Comparison of ENCODE assay signal across 21 cellular contexts in the genomic region with DNA sequence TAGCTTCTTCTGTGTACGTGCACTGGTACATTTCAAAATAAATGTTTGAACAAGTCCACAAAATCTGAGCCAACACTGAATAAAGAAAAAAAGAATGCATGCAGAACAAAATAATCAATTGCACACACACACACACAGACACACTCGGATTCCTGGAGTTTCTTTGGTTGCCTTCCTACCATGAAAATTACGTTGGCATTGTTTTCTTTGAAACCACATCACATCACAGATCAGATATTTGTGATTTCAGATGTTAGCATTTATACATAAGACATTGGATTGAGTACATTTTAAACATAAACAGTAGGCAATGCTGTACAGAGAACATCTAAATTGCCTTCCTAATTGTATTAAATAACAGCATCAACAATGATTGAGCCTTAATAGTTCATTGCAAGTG.
"Had no signal": no experiment of that assay in that cellular context is flagged by ENCODE, and none has a peak within 500 bp of the region (broad histone marks: within the 10 kb centered on the region; RNA-seq: fewer than 3 reads in every experiment).

No MANE protein-coding gene starts in this region.

- H3K27me3 Mint-ChIP-seq: activated CD4-positive, alpha-beta T cell treated with anti-CD3 and anti-CD28 coated beads for 36 hours; stimulated activated naive CD8-positive, alpha-beta T cell treated with anti-CD3 and anti-CD28 coated beads, Interleukin-15, amount 100 ng/mL, for 72 hours had no signal

- H3K27ac Mint-ChIP-seq: activated B cell treated with CpG ODN at 0.5 μM for 24 hours; activated CD4-positive, alpha-beta T cell treated with anti-CD3 and anti-CD28 coated beads for 36 hours; activated naive CD4-positive, alpha-beta T cell treated with anti-CD3 and anti-CD28 coated beads, Interleukin-2, amount 10 ng/mL, durations not matched to agents 7 days and 5 days; brain; natural killer cell treated with Interleukin-12 subunit alpha and Interleukin-12 subunit beta and Interleukin-15 and Interleukin-18, amount 100 ng/mL, for 72 hours; stimulated activated naive CD8-positive, alpha-beta T cell treated with anti-CD3 and anti-CD28 coated beads, Interleukin-15, amount 100 ng/mL, for 72 hours; T-helper 17 cell had no signal

- H3K27me3 ChIP-seq: gastrocnemius medialis, ovary, suprapubic skin had no signal

- ATAC-seq: activated CD4-positive, alpha-beta T cell treated with anti-CD3 and anti-CD28 coated beads for 36 hours; gastrocnemius medialis; left ventricle myocardium superior; natural killer cell treated with Interleukin-12 subunit alpha and Interleukin-12 subunit beta and Interleukin-15 and Interleukin-18, amount 100 ng/mL, for 72 hours; right cardiac atrium; stimulated activated naive CD8-positive, alpha-beta T cell treated with anti-CD3 and anti-CD28 coated beads, Interleukin-15, amount 100 ng/mL, for 72 hours; T-helper 17 cell had no signal

- H3K4me1 Mint-ChIP-seq: brain had no signal

- H3K36me3 ChIP-seq: gastrocnemius medialis, ovary, suprapubic skin, transverse colon had no signal

- H3K27ac ChIP-seq: gastrocnemius medialis, ovary, suprapubic skin, transverse colon had no signal

- H3K36me3 Mint-ChIP-seq: activated naive CD4-positive, alpha-beta T cell treated with anti-CD3 and anti-CD28 coated beads, Interleukin-2, amount 10 ng/mL, durations not matched to agents 7 days and 5 days; brain; natural killer cell treated with Interleukin-12 subunit alpha and Interleukin-12 subunit beta and Interleukin-15 and Interleukin-18, amount 100 ng/mL, for 72 hours had no signal

- H3K9me3 ChIP-seq: gastrocnemius medialis, ovary, suprapubic skin, transverse colon had no signal

- DNase-seq: activated B cell treated with CpG ODN at 0.5 μM for 24 hours; activated CD4-positive, alpha-beta T cell treated with anti-CD3 and anti-CD28 coated beads for 36 hours; activated CD4-positive, alpha-beta T cell treated with anti-CD3 and anti-CD28 coated beads, Interleukin-2, amount 50 U/mL, for 4 hours; activated effector memory CD4-positive, alpha-beta T cell treated with Interleukin-2 at 50 U/mL for 16 hours; activated naive CD4-positive, alpha-beta T cell treated with anti-CD3 and anti-CD28 coated beads, Interleukin-2, amount 10 ng/mL, durations not matched to agents 7 days and 5 days; activated T-cell treated with anti-CD3 and anti-CD28 coated beads, Interleukin-2, amount 50 U/mL, for 48 hours; amygdala; gastrocnemius medialis; head of caudate nucleus; left ventricle myocardium superior; mammary epithelial cell; midbrain; ovary; right cardiac atrium; stimulated activated CD4-positive, alpha-beta T cell treated with anti-CD3 and anti-CD28 coated beads, Interleukin-12 subunit alpha, Interleukin-12 subunit beta, amount 100 ng/mL, for 4 hours; stimulated activated naive CD8-positive, alpha-beta T cell treated with anti-CD3 and anti-CD28 coated beads, Interleukin-15, amount 100 ng/mL, for 72 hours; T-helper 17 cell; transverse colon had no signal

- H3K4me1 ChIP-seq: gastrocnemius medialis, suprapubic skin, transverse colon had no signal

- H3K9me3 Mint-ChIP-seq: activated B cell treated with CpG ODN at 0.5 μM for 24 hours; activated naive CD4-positive, alpha-beta T cell treated with anti-CD3 and anti-CD28 coated beads, Interleukin-2, amount 10 ng/mL, durations not matched to agents 7 days and 5 days; brain; natural killer cell treated with Interleukin-12 subunit alpha and Interleukin-12 subunit beta and Interleukin-15 and Interleukin-18, amount 100 ng/mL, for 72 hours; stimulated activated naive CD8-positive, alpha-beta T cell treated with anti-CD3 and anti-CD28 coated beads, Interleukin-15, amount 100 ng/mL, for 72 hours had no signal

- H3K4me3 ChIP-seq: gastrocnemius medialis, ovary, suprapubic skin, transverse colon had no signal

- H3K4me3 Mint-ChIP-seq: activated B cell treated with CpG ODN at 0.5 μM for 24 hours; activated CD4-positive, alpha-beta T cell treated with anti-CD3 and anti-CD28 coated beads for 36 hours; activated naive CD4-positive, alpha-beta T cell treated with anti-CD3 and anti-CD28 coated beads, Interleukin-2, amount 10 ng/mL, durations not matched to agents 7 days and 5 days; brain; natural killer cell treated with Interleukin-12 subunit alpha and Interleukin-12 subunit beta and Interleukin-15 and Interleukin-18, amount 100 ng/mL, for 72 hours; stimulated activated naive CD8-positive, alpha-beta T cell treated with anti-CD3 and anti-CD28 coated beads, Interleukin-15, amount 100 ng/mL, for 72 hours had no signal
